Comparison of ENCODE assay signal across 1 cellular context in the genomic region with DNA sequence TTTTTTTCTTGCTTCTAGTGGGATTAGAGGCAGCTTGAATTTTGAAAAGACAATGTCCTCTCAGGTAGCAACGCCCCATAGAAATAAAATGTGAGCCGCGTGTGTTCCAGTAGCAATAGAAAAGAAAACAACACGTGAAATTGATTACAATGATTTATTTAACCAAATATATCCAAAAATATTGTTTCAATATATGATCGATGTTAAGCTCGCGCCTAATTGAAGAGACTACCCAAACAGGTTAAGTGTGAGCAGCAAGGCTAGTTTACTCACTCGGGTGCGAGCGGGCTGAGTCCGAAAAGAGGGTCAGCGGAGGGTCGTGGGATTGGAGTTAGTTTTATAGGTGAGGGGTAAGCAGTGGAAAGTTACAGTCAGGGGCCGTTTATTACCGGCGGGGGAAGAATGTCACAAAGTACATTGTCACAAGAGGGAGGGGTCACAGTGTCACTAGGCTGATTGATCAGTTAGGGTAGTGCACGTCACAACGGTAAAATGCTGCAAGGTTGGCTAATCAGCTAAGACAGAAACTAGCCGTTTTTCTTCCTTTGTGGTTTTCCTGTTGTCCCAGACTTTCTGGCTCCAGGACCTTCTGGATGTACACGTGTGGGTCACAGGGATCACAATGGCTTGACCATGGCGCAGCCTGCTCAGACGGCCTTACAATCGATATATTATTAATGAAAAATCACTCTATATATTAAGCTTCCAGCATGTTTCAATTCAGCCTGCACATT.
TF ChIP-seq lines count a peak whose summit lies in the region.

No MANE protein-coding gene starts in this region.

TF ChIP-seq in IMR-90, 13 proteins besides CTCF, POLR2A, EP300 and RAD21 (continued from another document):
- no peak for TF ChIP-seq MXI1 (IDR thresholded peaks at IDR 0.05; ENCODE audit: borderline replicate concordance, low read depth, low read length)
